ENCODE assay signal across 23 cellular contexts in genomic region chr15:75210867-75211266, GRCh38. TPM values are rescaled to one million over a fixed set of nuclear protein-coding genes. Genes with fewer than 3 reads are reported as not detected.
DNase-seq lines count a peak whose midpoint lies in the region; ATAC-seq, FAIRE-seq and TF ChIP-seq lines count a peak whose summit lies in the region.
"Had no signal": no experiment of that assay in that cellular context is flagged by ENCODE, and none has a peak within 500 bp of the region (broad histone marks: within the 10 kb centered on the region; RNA-seq: fewer than 3 reads in every experiment).

No MANE protein-coding gene starts in this region.

- H3K9ac ChIP-seq in BLaER1, result peak overlapping the region; percentile 70

- POLR2A ChIA-PET in HEK293 (lab: Yijun Ruan, JAX), result interaction anchor here (1.8 kb wide), 1 partner anchor 9 kb away, joined by 7 read pairs; the partner anchor contains the start of gene C15orf39

- peak overlapping the region; percentile 40 for H3K27ac Mint-ChIP-seq in activated T-cell treated with anti-CD3 and anti-CD28 coated beads, Interleukin-2, amount 50 U/mL, for 24 hours
- peak overlapping the region; percentile 77 to 81 for H3K27ac Mint-ChIP-seq in effector memory CD8-positive, alpha-beta T cell
- H3K27ac Mint-ChIP-seq: HFFc6 had no signal

- no peak overlapping the region for H3K4me3 Mint-ChIP-seq in activated T-cell treated with anti-CD3 and anti-CD28 coated beads, Interleukin-2, amount 50 U/mL, for 24 hours
- no peak overlapping the region for H3K4me3 Mint-ChIP-seq in effector memory CD8-positive, alpha-beta T cell
- H3K4me3 Mint-ChIP-seq: HFFc6 had no signal

- no peaks in the 10 kb centered on the region for H3K27me3 Mint-ChIP-seq in activated T-cell treated with anti-CD3 and anti-CD28 coated beads, Interleukin-2, amount 50 U/mL, for 24 hours
- H3K27me3 Mint-ChIP-seq in effector memory CD8-positive, alpha-beta T cell, result no peaks in the 10 kb centered on the region

- H4K20me1 ChIP-seq in BLaER1, result peaks cover 100% of the 10 kb centered on the region

- CTCF ChIA-PET in HEK293 (lab: Yijun Ruan, JAX), result interaction anchor here (3.9 kb wide), 1 partner anchor 181 kb away, joined by 27 read pairs; no protein-coding TSS in a partner anchor

- H3K36me3 ChIP-seq in BLaER1, result peaks cover 94% of the 10 kb centered on the region
- H3K36me3 ChIP-seq in HEK293 (ENCODE audit: control insufficient read depth in 2 of 2, insufficient read depth in 1 of 2, low read length in 2 of 2), result peaks cover 10 to 76% of the 10 kb centered on the region in 2 experiments

- no peak for TF ChIP-seq CTCF in HEK293 (tag by site-specific recombination; IDR thresholded peaks at IDR 0.05)

- no peak for ATAC-seq in effector memory CD8-positive, alpha-beta T cell (replicated peaks)
- ATAC-seq in HG03571 (IDR thresholded peaks at IDR 0.05; ENCODE audit: unreplicated experiment) (no peak), left lobe of liver (no peak)

- H3K4me3 ChIP-seq in BLaER1 (peak overlapping the region; percentile 13; the same call in 1 of the 2 replicates), HEK293 (ENCODE audit: low read depth, low read length) (no peak overlapping the region)
- H3K4me3 ChIP-seq: Peyer's patch, SJSA1 had no signal

- H3K27me3 ChIP-seq in BLaER1, result no peaks in the 10 kb centered on the region
- H3K27me3 ChIP-seq: Peyer's patch, SJSA1 had no signal

- no peak for DNase-seq in activated T-cell treated with anti-CD3 and anti-CD28 coated beads, Interleukin-2, amount 50 U/mL, for 24 hours
- no peak for DNase-seq in activated T-cell treated with anti-CD3 and anti-CD28 coated beads, Interleukin-2, amount 50 U/mL, for 1 hour
- no peak for DNase-seq in effector memory CD8-positive, alpha-beta T cell
- DNase-seq in left lobe of liver (ENCODE audit: low spot score), result no peak
- no peak for DNase-seq in urothelium cell line (ENCODE audit: low spot score)
- DNase-seq: 8988T, DMS53, GDM1, H7, HFFc6, KBM-7, NCI-H1092, NCI-H1436, NCI-H187 treated with DMSO at 0.1 percent for 48 hours, NCI-H510A, NCI-H748 treated with DMSO at 0.1 percent for 48 hours, Peyer's patch had no signal

- H3K9me3 Mint-ChIP-seq in activated T-cell treated with anti-CD3 and anti-CD28 coated beads, Interleukin-2, amount 50 U/mL, for 24 hours, result no peaks in the 10 kb centered on the region
- no peaks in the 10 kb centered on the region for H3K9me3 Mint-ChIP-seq in effector memory CD8-positive, alpha-beta T cell
- H3K9me3 Mint-ChIP-seq: HFFc6 had no signal

- peaks cover 30% of the 10 kb centered on the region for H3K4me1 Mint-ChIP-seq in activated T-cell treated with anti-CD3 and anti-CD28 coated beads, Interleukin-2, amount 50 U/mL, for 24 hours (ENCODE audit: low read depth)
- peaks cover 20 to 33% of the 10 kb centered on the region in 2 donors for H3K4me1 Mint-ChIP-seq in effector memory CD8-positive, alpha-beta T cell (ENCODE audit: low read depth in 2 of 2)

- H3K27ac ChIP-seq in BLaER1, result peak overlapping the region; percentile 75
- no peak overlapping the region; the same call in 1 of the 2 replicates for H3K27ac ChIP-seq in HEK293 (ENCODE audit: extremely low read depth, low read depth, low read length)
- H3K27ac ChIP-seq: C4-2B, Peyer's patch, SJSA1 had no signal

- H3K4me1 ChIP-seq in BLaER1 (peaks cover 77% of the 10 kb centered on the region), HEK293 (ENCODE audit: control insufficient read depth, insufficient read depth, low read length) (no peaks in the 10 kb centered on the region)
- H3K4me1 ChIP-seq: SJSA1 had no signal

- H3K9me3 ChIP-seq in BLaER1 (no peaks in the 10 kb centered on the region), HEK293 (ENCODE audit: control insufficient read depth, insufficient read depth, low read depth, low read length) (no peaks in the 10 kb centered on the region)
- H3K9me3 ChIP-seq: Peyer's patch, SJSA1 had no signal

- H3K36me3 Mint-ChIP-seq in activated T-cell treated with anti-CD3 and anti-CD28 coated beads, Interleukin-2, amount 50 U/mL, for 24 hours (ENCODE audit: low read depth), result peaks cover 82% of the 10 kb centered on the region
- peaks cover 29% of the 10 kb centered on the region for H3K36me3 Mint-ChIP-seq in effector memory CD8-positive, alpha-beta T cell (ENCODE audit: insufficient read depth)

- peak overlapping the region; percentile 81 for H3K4me2 ChIP-seq in BLaER1

- FAIRE-seq in urothelium cell line (lab: Jason Lieb, UNC), result no peak
- FAIRE-seq: D721Med had no signal

TF ChIP-seq in HEK293, 187 proteins besides CTCF, POLR2A, EP300 and RAD21:
- TF ChIP-seq SCRT2 (tag by site-specific recombination; IDR thresholded peaks at IDR 0.05) (peak; percentile 70), OVOL3 (tag by site-specific recombination; IDR thresholded peaks at IDR 0.05) (no peak), ZNF350 (tag by site-specific recombination; IDR thresholded peaks at IDR 0.05) (no peak)

RNA-seq across cellular contexts. Expression of gene C15orf39, which starts 9.2 kb away (rescaled TPM):
- 5.8 TPM for total RNA-seq in left lobe of liver

RNA-seq across cellular contexts. Expression of gene GOLGA6C, which starts 47.3 kb away (rescaled TPM):
- not detected for total RNA-seq in left lobe of liver
- total RNA-seq: HFFc6, Peyer's patch, SJSA1 had no signal
